Comparison of ENCODE assay signal across 19 cellular contexts in genomic region chr20:57499676-57500075, GRCh38. TPM values are rescaled to one million over a fixed set of nuclear protein-coding genes. Genes with fewer than 3 reads are reported as not detected.
"Had no signal": no experiment of that assay in that cellular context is flagged by ENCODE, and none has a peak within 500 bp of the region (broad histone marks: within the 10 kb centered on the region; RNA-seq: fewer than 3 reads in every experiment).

No MANE protein-coding gene starts in this region.

- H3K27me3 Mint-ChIP-seq: activated B cell treated with CpG ODN at 0.5 μM for 24 hours had no signal

- H3K4me3 ChIP-seq: adrenal gland, cardiac muscle cell, lung, testis, upper lobe of left lung had no signal

- DNase-seq: activated B cell treated with CpG ODN at 0.5 μM for 24 hours; activated CD4-positive, alpha-beta T cell treated with anti-CD3 and anti-CD28 coated beads for 48 hours; activated CD8-positive, alpha-beta T cell treated with anti-CD3 and anti-CD28 coated beads for 36 hours; activated effector memory CD4-positive, alpha-beta T cell treated with Interleukin-2 at 50 U/mL for 16 hours; activated T-cell treated with anti-CD3 and anti-CD28 coated beads, Interleukin-2, amount 50 U/mL, for 4 hours; adrenal gland; foreskin melanocyte; midbrain; stimulated activated naive CD8-positive, alpha-beta T cell treated with anti-CD3 and anti-CD28 coated beads, Interleukin-15, amount 100 ng/mL, for 72 hours; testis; upper lobe of left lung had no signal

- H3K9me3 Mint-ChIP-seq: activated B cell treated with CpG ODN at 0.5 μM for 24 hours; activated CD8-positive, alpha-beta T cell treated with anti-CD3 and anti-CD28 coated beads for 36 hours; activated naive CD4-positive, alpha-beta T cell treated with anti-CD3 and anti-CD28 coated beads, Interleukin-2, amount 50 U/mL, for 24 hours; activated T-cell treated with anti-CD3 and anti-CD28 coated beads, Interleukin-2, amount 50 U/mL, for 4 hours; stimulated activated naive CD8-positive, alpha-beta T cell treated with anti-CD3 and anti-CD28 coated beads, Interleukin-15, amount 100 ng/mL, for 72 hours had no signal

- H3K27ac ChIP-seq: adrenal gland, cardiac muscle cell, testis, upper lobe of left lung had no signal

- H3K27me3 ChIP-seq: cardiac muscle cell, testis, upper lobe of left lung had no signal

- H3K4me1 ChIP-seq: testis had no signal

- H3K9me3 ChIP-seq: adrenal gland, testis, upper lobe of left lung had no signal

- H3K36me3 ChIP-seq: adrenal gland, cardiac muscle cell, upper lobe of left lung had no signal

- H3K4me3 Mint-ChIP-seq: activated B cell treated with CpG ODN at 0.5 μM for 24 hours; activated CD8-positive, alpha-beta T cell treated with anti-CD3 and anti-CD28 coated beads for 36 hours; activated naive CD4-positive, alpha-beta T cell treated with anti-CD3 and anti-CD28 coated beads, Interleukin-2, amount 50 U/mL, for 24 hours; activated T-cell treated with anti-CD3 and anti-CD28 coated beads, Interleukin-2, amount 50 U/mL, for 4 hours; stimulated activated naive CD8-positive, alpha-beta T cell treated with anti-CD3 and anti-CD28 coated beads, Interleukin-15, amount 100 ng/mL, for 72 hours had no signal

- H3K36me3 Mint-ChIP-seq: activated naive CD4-positive, alpha-beta T cell treated with anti-CD3 and anti-CD28 coated beads, Interleukin-2, amount 50 U/mL, for 24 hours had no signal

- H3K27ac Mint-ChIP-seq: activated B cell treated with CpG ODN at 0.5 μM for 24 hours; activated CD8-positive, alpha-beta T cell treated with anti-CD3 and anti-CD28 coated beads for 36 hours; activated naive CD4-positive, alpha-beta T cell treated with anti-CD3 and anti-CD28 coated beads, Interleukin-2, amount 50 U/mL, for 24 hours; stimulated activated naive CD8-positive, alpha-beta T cell treated with anti-CD3 and anti-CD28 coated beads, Interleukin-15, amount 100 ng/mL, for 72 hours had no signal

RNA-seq across cellular contexts. Expression of gene CTCFL, which starts 25.3 kb away (rescaled TPM):
- total RNA-seq: activated B cell treated with CpG ODN at 0.5 μM for 24 hours; activated CD8-positive, alpha-beta T cell treated with anti-CD3 and anti-CD28 coated beads for 36 hours; endothelial cell of umbilical vein; lung; myocyte; osteoblast; T-helper 2 cell treated with Interferon-gamma antibody and Interleukin-4, amounts not matched to agents 100 ng/mL and 5 ng/mL, for 36 hours had no signal
- polyA plus RNA-seq: cardiac muscle cell, endothelial cell of umbilical vein, neural cell had no signal
